Comparison of ENCODE assay signal across 8 cellular contexts in genomic region chr10:26737730-26738129, GRCh38. TPM values are rescaled to one million over a fixed set of nuclear protein-coding genes. Genes with fewer than 3 reads are reported as not detected.
A peak's percentile ranks its signal among the peaks of the same experiment; 100 is the strongest.
DNase-seq lines count a peak whose midpoint lies in the region; ATAC-seq and TF ChIP-seq lines count a peak whose summit lies in the region.

No MANE protein-coding gene starts in this region.

- no peaks in the 10 kb centered on the region for H3K27me3 Mint-ChIP-seq in activated naive CD4-positive, alpha-beta T cell treated with anti-CD3 and anti-CD28 coated beads for 36 hours (ENCODE audit: low read depth)

- peaks cover 56% of the 10 kb centered on the region for H3K36me3 Mint-ChIP-seq in activated naive CD4-positive, alpha-beta T cell treated with anti-CD3 and anti-CD28 coated beads for 36 hours (ENCODE audit: low read depth)

- H3K27ac ChIP-seq in OCI-LY3 (ENCODE audit: low read length): peak overlapping the region; percentile 99
- peak overlapping the region; percentile 49 for H3K27ac ChIP-seq in foreskin keratinocyte

- H3K36me3 ChIP-seq in OCI-LY3 (replicated peaks; ENCODE audit: low read depth, low read length): peaks cover 43% of the 10 kb centered on the region

- H3K4me1 ChIP-seq in OCI-LY3 (ENCODE audit: low read length): peaks cover 88% of the 10 kb centered on the region
- H3K4me1 ChIP-seq in foreskin keratinocyte: no peaks in the 10 kb centered on the region

- H3K9me3 Mint-ChIP-seq in activated naive CD4-positive, alpha-beta T cell treated with anti-CD3 and anti-CD28 coated beads for 36 hours: no peaks in the 10 kb centered on the region

- peak overlapping the region; percentile 33 for H3K4me3 ChIP-seq in OCI-LY3 (ENCODE audit: low read length)

- H2AFZ ChIP-seq in OCI-LY3 (ENCODE audit: low read depth, low read length): no peak overlapping the region

- peak overlapping the region; percentile 72 for H3K4me2 ChIP-seq in OCI-LY3 (ENCODE audit: low read length)

- intact Hi-C loops in activated naive CD4-positive, alpha-beta T cell treated with anti-CD3 and anti-CD28 coated beads for 36 hours (cut with micrococcal nuclease): loop anchor here (1.0 to 5.0 kb wide), 7 partner anchors 44 to 505 kb away; partner anchors contain the start of gene MASTL

- peaks cover 36% of the 10 kb centered on the region for H3K79me2 ChIP-seq in OCI-LY3 (ENCODE audit: low read length)

- peak overlapping the region; percentile 88 for H3K27ac Mint-ChIP-seq in activated naive CD4-positive, alpha-beta T cell treated with anti-CD3 and anti-CD28 coated beads for 36 hours

- no peaks in the 10 kb centered on the region for H3K27me3 ChIP-seq in OCI-LY3 (ENCODE audit: low read depth, low read length)
- H3K27me3 ChIP-seq in foreskin keratinocyte: no peaks in the 10 kb centered on the region

- peak; percentile 75 for DNase-seq in activated naive CD4-positive, alpha-beta T cell treated with anti-CD3 and anti-CD28 coated beads for 36 hours
- DNase-seq in activated naive CD4-positive, alpha-beta T cell treated with anti-CD3 and anti-CD28 coated beads, Interleukin-2, amount 50 U/mL, for 16 hours: no peak
- peak in 1 of 2 donors; percentile 41 for DNase-seq in foreskin keratinocyte
- DNase-seq in NCI-H345 treated with DMSO at 0.1 percent for 48 hours (lab: John Stamatoyannopoulos, UW; ENCODE audit: unreplicated experiment): no peak
- DNase-seq in UCSD-AML1 (lab: John Stamatoyannopoulos, UW; ENCODE audit: unreplicated experiment): no peak
- no peak for DNase-seq in effector CD4-positive, alpha-beta T cell

- no peaks in the 10 kb centered on the region for H4K20me1 ChIP-seq in OCI-LY3 (ENCODE audit: insufficient read depth, low read length)

- H3K4me3 Mint-ChIP-seq in activated naive CD4-positive, alpha-beta T cell treated with anti-CD3 and anti-CD28 coated beads for 36 hours: no peak overlapping the region

- ATAC-seq in HG02759 (IDR thresholded peaks at IDR 0.05; ENCODE audit: unreplicated experiment) (peak; percentile 84), foreskin keratinocyte (peak; percentile 38)

- no peaks in the 10 kb centered on the region for H3K9me3 ChIP-seq in OCI-LY3 (ENCODE audit: insufficient read depth, low read length)

- TF ChIP-seq CTCF in OCI-LY3 (IDR thresholded peaks at IDR 0.05; ENCODE audit: low read depth, low read length) (no peak), foreskin keratinocyte (conservative IDR thresholded peaks at IDR 0.05) (no peak)

- CTCF ChIA-PET in activated naive CD4-positive, alpha-beta T cell treated with anti-CD3 and anti-CD28 coated beads for 36 hours (lab: Charles Lee): no interaction called here

- H3K9ac ChIP-seq in OCI-LY3 (ENCODE audit: low read length): peak overlapping the region; percentile 83

- H3K4me1 Mint-ChIP-seq in activated naive CD4-positive, alpha-beta T cell treated with anti-CD3 and anti-CD28 coated beads for 36 hours (ENCODE audit: low read depth): peaks cover 36% of the 10 kb centered on the region

RNA-seq across cellular contexts. Expression of gene PDSS1, which starts 40.2 kb away (rescaled TPM):
- total RNA-seq in activated naive CD4-positive, alpha-beta T cell treated with anti-CD3 and anti-CD28 coated beads for 36 hours: 10 to 100 TPM; 14.5 to 16.0 TPM
- total RNA-seq in foreskin keratinocyte: 18.0 and 20.3 TPM in 2 replicates
- polyA plus RNA-seq in foreskin keratinocyte: 15.6 and 19.7 TPM in 2 replicates
